8 cellular contexts compared by ENCODE assay signal in the genomic region with DNA sequence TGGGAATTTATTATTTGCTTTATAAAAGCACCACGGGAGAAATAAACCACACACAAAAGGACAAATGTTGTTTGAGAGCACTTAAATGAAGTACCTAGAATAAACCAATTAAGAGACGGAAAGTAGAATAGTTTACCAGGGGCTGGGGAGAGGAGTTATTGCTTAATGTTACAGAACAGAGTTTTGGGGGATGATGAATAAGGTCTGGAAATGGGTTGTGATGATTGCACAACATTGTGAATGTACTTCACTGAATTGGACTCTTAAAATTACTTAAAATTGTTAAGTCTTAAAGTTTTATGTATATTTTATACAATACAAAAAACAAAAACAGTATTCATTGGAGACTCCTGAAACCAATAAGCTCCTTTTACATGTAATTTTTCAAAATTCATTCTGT.
A peak's percentile ranks its signal among the peaks of the same experiment; 100 is the strongest.
DNase-seq lines count a peak whose midpoint lies in the region; ATAC-seq and TF ChIP-seq lines count a peak whose summit lies in the region.

No MANE protein-coding gene starts in this region.

- H3K36me3 Mint-ChIP-seq in T-helper 1 cell treated with Interleukin-12 subunit alpha and Interleukin-12 subunit beta and Interleukin-4 antibody, amounts not matched to agents 30 μg/mL and 1 μg/mL, for 36 hours (ENCODE audit: low read depth): peaks cover 13% of the 10 kb centered on the region
- peaks cover 0 to 13% of the 10 kb centered on the region in 2 donors for H3K36me3 Mint-ChIP-seq in stimulated activated naive B cell treated with anti-CD40 and anti-IgM and Interleukin-4, amounts not matched to agents 10 μg/mL and 1 μg/mL and 100 μg/mL, for 72 hours

- peaks cover 27% of the 10 kb centered on the region for H3K4me1 Mint-ChIP-seq in T-helper 1 cell treated with Interleukin-12 subunit alpha and Interleukin-12 subunit beta and Interleukin-4 antibody, amounts not matched to agents 30 μg/mL and 1 μg/mL, for 36 hours (ENCODE audit: low read depth)
- H3K4me1 Mint-ChIP-seq in stimulated activated naive B cell treated with anti-CD40 and anti-IgM and Interleukin-4, amounts not matched to agents 10 μg/mL and 1 μg/mL and 100 μg/mL, for 72 hours: peaks cover 12 to 32% of the 10 kb centered on the region in 2 donors

- no peak for DNase-seq in T-helper 1 cell
- peak; percentile 41 for DNase-seq in fibroblast of the conjunctiva (ENCODE audit: low read depth)
- DNase-seq in stimulated activated naive B cell treated with anti-CD40 and anti-IgM and Interleukin-4, amounts not matched to agents 10 μg/mL and 1 μg/mL and 100 μg/mL, for 72 hours: no peak
- no peak for DNase-seq in medulla oblongata (ENCODE audit: extremely low spot score)
- no peak for DNase-seq in hypothalamus (lab: John Stamatoyannopoulos, UW)

- H3K4me3 Mint-ChIP-seq in T-helper 1 cell treated with Interleukin-12 subunit alpha and Interleukin-12 subunit beta and Interleukin-4 antibody, amounts not matched to agents 30 μg/mL and 1 μg/mL, for 36 hours: peak overlapping the region; percentile 94
- peak overlapping the region; percentile 86 to 89 for H3K4me3 Mint-ChIP-seq in stimulated activated naive B cell treated with anti-CD40 and anti-IgM and Interleukin-4, amounts not matched to agents 10 μg/mL and 1 μg/mL and 100 μg/mL, for 72 hours

- H3K27ac Mint-ChIP-seq in T-helper 1 cell treated with Interleukin-12 subunit alpha and Interleukin-12 subunit beta and Interleukin-4 antibody, amounts not matched to agents 30 μg/mL and 1 μg/mL, for 36 hours: peak overlapping the region; percentile 98
- peak overlapping the region; percentile 95 for H3K27ac Mint-ChIP-seq in stimulated activated naive B cell treated with anti-CD40 and anti-IgM and Interleukin-4, amounts not matched to agents 10 μg/mL and 1 μg/mL and 100 μg/mL, for 72 hours

- H3K27ac ChIP-seq in VCaP: peak overlapping the region; percentile 87

- H3K9me3 Mint-ChIP-seq in T-helper 1 cell treated with Interleukin-12 subunit alpha and Interleukin-12 subunit beta and Interleukin-4 antibody, amounts not matched to agents 30 μg/mL and 1 μg/mL, for 36 hours: peaks cover 5% of the 10 kb centered on the region
- H3K9me3 Mint-ChIP-seq in stimulated activated naive B cell treated with anti-CD40 and anti-IgM and Interleukin-4, amounts not matched to agents 10 μg/mL and 1 μg/mL and 100 μg/mL, for 72 hours: peaks cover 0 to 4% of the 10 kb centered on the region in 2 donors

- no peak for TF ChIP-seq CTCF in VCaP (conservative IDR thresholded peaks at IDR 0.05)

- ATAC-seq in stimulated activated naive B cell treated with anti-CD40 and anti-IgM and Interleukin-4, amounts not matched to agents 10 μg/mL and 1 μg/mL and 100 μg/mL, for 72 hours (replicated peaks): no peak
- ATAC-seq in HG03280 (IDR thresholded peaks at IDR 0.05; ENCODE audit: unreplicated experiment): no peak

- peaks cover 3% of the 10 kb centered on the region for H3K27me3 Mint-ChIP-seq in T-helper 1 cell treated with Interleukin-12 subunit alpha and Interleukin-12 subunit beta and Interleukin-4 antibody, amounts not matched to agents 30 μg/mL and 1 μg/mL, for 36 hours (ENCODE audit: low read depth)
- no peaks in the 10 kb centered on the region for H3K27me3 Mint-ChIP-seq in stimulated activated naive B cell treated with anti-CD40 and anti-IgM and Interleukin-4, amounts not matched to agents 10 μg/mL and 1 μg/mL and 100 μg/mL, for 72 hours
